ENCODE assay signal across 30 cellular contexts in genomic region chr7:16091951-16092350, GRCh38.
A peak's percentile ranks its signal among the peaks of the same experiment; 100 is the strongest.
DNase-seq lines count a peak whose midpoint lies in the region; ATAC-seq and TF ChIP-seq lines count a peak whose summit lies in the region.
"Had no signal": no experiment of that assay in that cellular context is flagged by ENCODE, and none has a peak within 500 bp of the region (broad histone marks: within the 10 kb centered on the region; RNA-seq: fewer than 3 reads in every experiment).

No MANE protein-coding gene starts in this region.

- no peak for ATAC-seq in IMR-90 (ENCODE audit: low read depth)
- ATAC-seq in stimulated activated effector memory CD8-positive, alpha-beta T cell treated with anti-CD3 and anti-CD28 coated beads, Interleukin-12 subunit alpha, Interleukin-12 subunit beta, amount 100 ng/mL, for 72 hours, result no peak
- ATAC-seq in GM19467 (IDR thresholded peaks at IDR 0.05; ENCODE audit: unreplicated experiment), result no peak
- ATAC-seq: effector memory CD8-positive, alpha-beta T cell; esophagus mucosa; gastrocnemius medialis had no signal

- no peak overlapping the region for H3K4me3 Mint-ChIP-seq in activated naive CD8-positive, alpha-beta T cell treated with anti-CD3 and anti-CD28 coated beads for 36 hours
- no peak overlapping the region for H3K4me3 Mint-ChIP-seq in stimulated activated effector memory CD8-positive, alpha-beta T cell treated with anti-CD3 and anti-CD28 coated beads, Interleukin-12 subunit alpha, Interleukin-12 subunit beta, amount 100 ng/mL, for 72 hours
- H3K4me3 Mint-ChIP-seq: activated T-cell treated with anti-CD3 and anti-CD28 coated beads, Interleukin-2, amount 50 U/mL, for 24 hours; effector memory CD8-positive, alpha-beta T cell had no signal

- no peak overlapping the region for H3K56ac ChIP-seq in IMR-90 (ENCODE audit: extremely low read depth, insufficient read depth, low read length)

- H3K27ac ChIP-seq in ACC112 (ENCODE audit: low read depth, low read length), result no peak overlapping the region
- H3K27ac ChIP-seq in IMR-90 (ENCODE audit: insufficient read depth, low read length), result no peak overlapping the region
- H3K27ac ChIP-seq: brain microvascular endothelial cell, gastrocnemius medialis, hepatocyte, HL-60, parathyroid adenoma, PC-9, sigmoid colon, WERI-Rb-1 had no signal

- intact Hi-C loops in IMR-90 (cut with micrococcal nuclease), result no loop called here

- no peak for DNase-seq in IMR-90
- peak; percentile 30 for DNase-seq in fibroblast of pulmonary artery (ENCODE audit: low read depth)
- DNase-seq in myocyte (ENCODE audit: low read depth), result peak; percentile 12
- DNase-seq in activated naive CD8-positive, alpha-beta T cell treated with anti-CD3 and anti-CD28 coated beads for 36 hours, result no peak
- no peak for DNase-seq in stimulated activated effector memory CD8-positive, alpha-beta T cell treated with anti-CD3 and anti-CD28 coated beads, Interleukin-12 subunit alpha, Interleukin-12 subunit beta, amount 100 ng/mL, for 72 hours (ENCODE audit: low spot score in 2 of 2)
- DNase-seq in HK-2 (ENCODE audit: unreplicated experiment), result no peak
- DNase-seq: activated CD4-positive, alpha-beta T cell treated with anti-CD3 and anti-CD28 coated beads for 48 hours; activated gamma-delta T cell treated with Interleukin-2 at 50 U/mL for 16 hours; activated T-cell treated with anti-CD3 and anti-CD28 coated beads, Interleukin-2, amount 50 U/mL, for 24 hours; brain microvascular endothelial cell; Calu3; cortex of kidney; effector memory CD8-positive, alpha-beta T cell; gastrocnemius medialis; NCI-H1048; NCI-H1694 treated with DMSO at 0.1 percent for 48 hours; NCI-H2171; NCI-H524; PC-9; SHP77; sigmoid colon; stimulated activated CD4-positive, alpha-beta T cell treated with anti-CD3 and anti-CD28 coated beads, Interleukin-15, amount 100 ng/mL, for 24 hours; stimulated activated naive CD4-positive, alpha-beta T cell treated with Interleukin-2 at 50 U/mL for 16 hours; WERI-Rb-1 had no signal

- H3K27me3 ChIP-seq in ACC112 (ENCODE audit: insufficient read depth, low read length), result no peaks in the 10 kb centered on the region
- H3K27me3 ChIP-seq in IMR-90 (ENCODE audit: control insufficient read depth, insufficient read depth, low read length), result no peaks in the 10 kb centered on the region
- H3K27me3 ChIP-seq: brain microvascular endothelial cell, gastrocnemius medialis, hepatocyte, sigmoid colon had no signal

- no peak for TF ChIP-seq POLR2A in IMR-90 (IDR thresholded peaks at IDR 0.05; ENCODE audit: low read depth, low read length)

- no peak for TF ChIP-seq RAD21 in IMR-90 (IDR thresholded peaks at IDR 0.05; ENCODE audit: low read length)

- no peak overlapping the region for H4K5ac ChIP-seq in IMR-90 (ENCODE audit: low read depth, low read length)

- no peak overlapping the region for H3K27ac Mint-ChIP-seq in activated naive CD8-positive, alpha-beta T cell treated with anti-CD3 and anti-CD28 coated beads for 36 hours
- no peak overlapping the region for H3K27ac Mint-ChIP-seq in stimulated activated effector memory CD8-positive, alpha-beta T cell treated with anti-CD3 and anti-CD28 coated beads, Interleukin-12 subunit alpha, Interleukin-12 subunit beta, amount 100 ng/mL, for 72 hours
- H3K27ac Mint-ChIP-seq: activated T-cell treated with anti-CD3 and anti-CD28 coated beads, Interleukin-2, amount 50 U/mL, for 24 hours; effector memory CD8-positive, alpha-beta T cell had no signal

- no peak overlapping the region for H2BK20ac ChIP-seq in IMR-90 (ENCODE audit: low read depth, low read length)

- no peaks in the 10 kb centered on the region for H3K4me1 Mint-ChIP-seq in activated naive CD8-positive, alpha-beta T cell treated with anti-CD3 and anti-CD28 coated beads for 36 hours
- no peaks in the 10 kb centered on the region for H3K4me1 Mint-ChIP-seq in stimulated activated effector memory CD8-positive, alpha-beta T cell treated with anti-CD3 and anti-CD28 coated beads, Interleukin-12 subunit alpha, Interleukin-12 subunit beta, amount 100 ng/mL, for 72 hours

- H3K79me1 ChIP-seq in IMR-90 (ENCODE audit: low read depth in 1 of 2, low read length in 2 of 2), result no peaks in the 10 kb centered on the region

- H2AK5ac ChIP-seq in IMR-90 (ENCODE audit: low read depth, low read length), result no peak overlapping the region

- no CpG with 5 or more reads among the region's 2 CpGs for WGBS in IMR-90 (ENCODE audit: extremely low coverage in 2 of 2, insufficient read length in 1 of 2), 2 experiments

- H3K4me3 ChIP-seq in ACC112 (ENCODE audit: low read depth, low read length), result peak overlapping the region; percentile 7; the same call in 1 of the 2 replicates
- H3K4me3 ChIP-seq in IMR-90 (ENCODE audit: insufficient read depth, low read depth, low read length), result no peak overlapping the region
- H3K4me3 ChIP-seq in fibroblast of pulmonary artery (replicated peaks; ENCODE audit: low read depth, low read length), result no peak overlapping the region
- H3K4me3 ChIP-seq: gastrocnemius medialis, hepatocyte, PC-9, sigmoid colon had no signal

- no peak overlapping the region for H3K23ac ChIP-seq in IMR-90 (ENCODE audit: low read depth, low read length)

- no peak overlapping the region for H3K18ac ChIP-seq in IMR-90 (ENCODE audit: low read depth, low read length)

- no peak overlapping the region for H2BK120ac ChIP-seq in IMR-90 (ENCODE audit: low read depth, low read length)

- CTCF ChIA-PET in IMR-90 (lab: Yijun Ruan, JAX), result interaction anchor here (0.6 kb wide), 1 partner anchor 350 kb away, joined by 3 read pairs; no protein-coding TSS in a partner anchor

- H3K79me2 ChIP-seq in ACC112 (ENCODE audit: control insufficient read depth, insufficient read depth, low read length, unreplicated experiment), result no peaks in the 10 kb centered on the region
- H3K79me2 ChIP-seq: hepatocyte, parathyroid adenoma had no signal

- dilution Hi-C loops in IMR-90 (cut with HindIII; ENCODE audit: low sequenced_read_pairs, unreplicated experiment), result no loop called here

- H3K4me2 ChIP-seq in IMR-90 (ENCODE audit: low read depth, low read length), result no peak overlapping the region
- H3K4me2 ChIP-seq: hepatocyte, PC-9 had no signal

- no peak overlapping the region for H3K4ac ChIP-seq in IMR-90 (ENCODE audit: low read depth, low read length)

- in situ Hi-C loops in IMR-90 (cut with MboI; ENCODE audit: low sequenced_read_pairs), result no loop called here

- H2AFZ ChIP-seq in ACC112 (ENCODE audit: low read length, unreplicated experiment) (peak overlapping the region; percentile 2), IMR-90 (replicated peaks; ENCODE audit: low read length, poor library complexity) (no peak overlapping the region)
- H2AFZ ChIP-seq: hepatocyte, parathyroid adenoma, PC-9 had no signal

- no peaks in the 10 kb centered on the region for H4K20me1 ChIP-seq in IMR-90 (ENCODE audit: insufficient read depth, low read length)

- no peak overlapping the region for H3K14ac ChIP-seq in IMR-90 (replicated peaks; ENCODE audit: low read depth, low read length)

- no peaks in the 10 kb centered on the region for H3K4me1 ChIP-seq in ACC112 (ENCODE audit: control insufficient read depth, insufficient read depth, low read length, unreplicated experiment)
- H3K4me1 ChIP-seq in IMR-90 (ENCODE audit: control insufficient read depth, insufficient read depth, low read length), result no peaks in the 10 kb centered on the region
- H3K4me1 ChIP-seq: gastrocnemius medialis, parathyroid adenoma, sigmoid colon had no signal

- H3K27me3 Mint-ChIP-seq in activated naive CD8-positive, alpha-beta T cell treated with anti-CD3 and anti-CD28 coated beads for 36 hours, result no peaks in the 10 kb centered on the region
- H3K27me3 Mint-ChIP-seq: activated T-cell treated with anti-CD3 and anti-CD28 coated beads, Interleukin-2, amount 50 U/mL, for 24 hours had no signal

- no TSS peak for BruUV-seq in IMR-90 (replicated peaks; lab: Mats Ljungman, UMichigan)

- no peaks in the 10 kb centered on the region for H3K9me3 Mint-ChIP-seq in activated naive CD8-positive, alpha-beta T cell treated with anti-CD3 and anti-CD28 coated beads for 36 hours
- H3K9me3 Mint-ChIP-seq in stimulated activated effector memory CD8-positive, alpha-beta T cell treated with anti-CD3 and anti-CD28 coated beads, Interleukin-12 subunit alpha, Interleukin-12 subunit beta, amount 100 ng/mL, for 72 hours, result no peaks in the 10 kb centered on the region
- H3K9me3 Mint-ChIP-seq: activated T-cell treated with anti-CD3 and anti-CD28 coated beads, Interleukin-2, amount 50 U/mL, for 24 hours; effector memory CD8-positive, alpha-beta T cell had no signal

- H4K8ac ChIP-seq in IMR-90 (ENCODE audit: low read depth in 2 of 2, low read length in 2 of 2), result no peak overlapping the region

- no peak overlapping the region for H3K9ac ChIP-seq in IMR-90 (ENCODE audit: low read depth, low read length)
- H3K9ac ChIP-seq: parathyroid adenoma had no signal

- H3K36me3 Mint-ChIP-seq in activated naive CD8-positive, alpha-beta T cell treated with anti-CD3 and anti-CD28 coated beads for 36 hours, result no peaks in the 10 kb centered on the region
- H3K36me3 Mint-ChIP-seq in stimulated activated effector memory CD8-positive, alpha-beta T cell treated with anti-CD3 and anti-CD28 coated beads, Interleukin-12 subunit alpha, Interleukin-12 subunit beta, amount 100 ng/mL, for 72 hours, result no peaks in the 10 kb centered on the region

- no peaks in the 10 kb centered on the region for H3K36me3 ChIP-seq in ACC112 (ENCODE audit: insufficient read depth, low read length)
- no peaks in the 10 kb centered on the region for H3K36me3 ChIP-seq in IMR-90 (ENCODE audit: control insufficient read depth, insufficient read depth, low read length)
- H3K36me3 ChIP-seq: brain microvascular endothelial cell, gastrocnemius medialis, sigmoid colon, WERI-Rb-1 had no signal

- POLR2A ChIA-PET in IMR-90 (lab: Charles Lee; ENCODE audit: unreplicated experiment), result no interaction called here

- TF ChIP-seq CTCF in IMR-90 (conservative IDR thresholded peaks at IDR 0.05; ENCODE audit: low read depth, low read length) (no peak), fibroblast of pulmonary artery (IDR thresholded peaks at IDR 0.05; ENCODE audit: low read length, missing control alignments) (no peak)

- H2BK15ac ChIP-seq in IMR-90 (ENCODE audit: low read depth, low read length), result no peak overlapping the region

- H3K9me3 ChIP-seq in IMR-90 (ENCODE audit: control insufficient read depth, insufficient read depth, low read length), result no peaks in the 10 kb centered on the region
- H3K9me3 ChIP-seq: gastrocnemius medialis, sigmoid colon had no signal

- no peak overlapping the region for H2BK5ac ChIP-seq in IMR-90 (ENCODE audit: low read depth, low read length, poor library complexity, severe bottlenecking)

- H4K91ac ChIP-seq in IMR-90 (ENCODE audit: insufficient read depth, low read depth, low read length), result no peak overlapping the region

- H3K9me1 ChIP-seq in IMR-90 (ENCODE audit: insufficient read depth, low read length), result no peaks in the 10 kb centered on the region

- H2AK9ac ChIP-seq in IMR-90 (replicated peaks; ENCODE audit: low read depth, low read length, poor library complexity), result no peak overlapping the region

TF ChIP-seq in IMR-90, 13 proteins besides CTCF, POLR2A, EP300 and RAD21 (continues in another document):
- no peak for TF ChIP-seq RCOR1 (IDR thresholded peaks at IDR 0.05; ENCODE audit: insufficient replicate concordance, low read length)
- no peak for TF ChIP-seq MAZ (IDR thresholded peaks at IDR 0.05; ENCODE audit: borderline replicate concordance, low read depth, low read length)
- TF ChIP-seq MAFK (IDR thresholded peaks at IDR 0.05; ENCODE audit: low read depth, low read length), result no peak

Comparison
In these comparisons a context has a peak if more than half of its experiments do, and no peak if none do; other contexts are left out.
1. DNase-seq: peak in fibroblast of pulmonary artery (single experiment) and myocyte (single experiment); none in IMR-90 (single experiment), activated naive CD8-positive, alpha-beta T cell treated with anti-CD3 and anti-CD28 coated beads for 36 hours (single experiment), stimulated activated effector memory CD8-positive, alpha-beta T cell treated with anti-CD3 and anti-CD28 coated beads, Interleukin-12 subunit alpha, Interleukin-12 subunit beta, amount 100 ng/mL, for 72 hours (0 of 2) and HK-2 (single experiment).